Comparison of ENCODE assay signal across 32 cellular contexts in the genomic region with DNA sequence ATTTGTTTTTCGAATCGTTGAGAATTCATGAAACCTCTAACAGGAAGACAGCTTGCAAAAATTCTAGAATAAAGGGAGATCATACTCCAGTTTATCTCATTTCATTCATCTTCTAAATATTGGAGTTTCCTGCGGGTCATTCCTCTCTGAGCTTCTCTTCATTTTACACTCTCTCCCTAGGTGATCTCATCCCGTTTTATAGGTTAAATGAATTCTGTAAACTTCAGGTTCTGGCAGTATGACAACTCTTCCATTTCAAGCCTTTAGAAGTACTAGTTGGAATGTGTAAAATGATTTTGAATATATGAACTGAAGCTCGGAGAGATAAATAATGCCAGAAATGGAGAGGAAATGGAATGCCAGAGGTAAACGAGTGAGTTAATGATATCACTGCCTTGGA.
"Had no signal": no experiment of that assay in that cellular context is flagged by ENCODE, and none has a peak within 500 bp of the region (broad histone marks: within the 10 kb centered on the region; RNA-seq: fewer than 3 reads in every experiment).

No MANE protein-coding gene starts in this region.

- H3K27ac ChIP-seq: ascending aorta, brain microvascular endothelial cell, gastroesophageal sphincter, hepatocyte, parathyroid adenoma, psoas muscle, sigmoid colon, vagina, WERI-Rb-1 had no signal

- H3K4me3 ChIP-seq: ascending aorta, gastroesophageal sphincter, hepatocyte, psoas muscle, sigmoid colon, vagina had no signal

- DNase-seq: activated CD4-positive, alpha-beta memory T cell treated with anti-CD3 and anti-CD28 coated beads, Interleukin-2, amount 10 ng/mL, durations not matched to agents 7 days and 5 days; activated CD4-positive, alpha-beta T cell treated with anti-CD3 and anti-CD28 coated beads for 48 hours; activated CD8-positive, alpha-beta memory T cell treated with anti-CD3 and anti-CD28 coated beads, Interleukin-2, amount 50 U/mL, for 48 hours; activated gamma-delta T cell; activated naive CD4-positive, alpha-beta T cell treated with anti-CD3 and anti-CD28 coated beads, Interleukin-2, amount 10 ng/mL, durations not matched to agents 7 days and 5 days; activated naive CD8-positive, alpha-beta T cell treated with anti-CD3 and anti-CD28 coated beads, Interleukin-2, amount 10 ng/mL, durations not matched to agents 7 days and 5 days; activated T-cell treated with anti-CD3 and anti-CD28 coated beads, Interleukin-2, amount 50 U/mL, for 24 hours; brain microvascular endothelial cell; cortex of kidney; kidney; left colon; mammary epithelial cell; naive B cell; nucleus accumbens; psoas muscle; sigmoid colon; small intestine; stimulated activated CD4-positive, alpha-beta T cell treated with anti-CD3 and anti-CD28 coated beads, Interleukin-4, amount 100 ng/mL, for 24 hours; stimulated activated naive CD8-positive, alpha-beta T cell treated with anti-CD3 and anti-CD28 coated beads, Interleukin-15, amount 100 ng/mL, for 72 hours; substantia nigra; WERI-Rb-1 had no signal

- H3K27me3 ChIP-seq: ascending aorta, brain microvascular endothelial cell, gastroesophageal sphincter, hepatocyte, sigmoid colon, vagina had no signal

- H3K4me1 ChIP-seq: ascending aorta, gastroesophageal sphincter, parathyroid adenoma, psoas muscle, sigmoid colon, vagina had no signal

- H3K9me3 Mint-ChIP-seq: activated CD4-positive, alpha-beta memory T cell treated with anti-CD3 and anti-CD28 coated beads, Interleukin-2, amount 10 ng/mL, durations not matched to agents 7 days and 5 days; activated naive CD4-positive, alpha-beta T cell treated with anti-CD3 and anti-CD28 coated beads, Interleukin-2, amount 10 ng/mL, durations not matched to agents 7 days and 5 days; stimulated activated naive CD8-positive, alpha-beta T cell treated with anti-CD3 and anti-CD28 coated beads, Interleukin-15, amount 100 ng/mL, for 72 hours; type B pancreatic cell had no signal

- FAIRE-seq: endothelial cell of umbilical vein, kidney, small intestine, TTC549 had no signal

- H3K79me2 ChIP-seq: hepatocyte, parathyroid adenoma had no signal

- H3K27me3 Mint-ChIP-seq: activated CD4-positive, alpha-beta memory T cell treated with anti-CD3 and anti-CD28 coated beads, Interleukin-2, amount 10 ng/mL, durations not matched to agents 7 days and 5 days; activated naive CD4-positive, alpha-beta T cell treated with anti-CD3 and anti-CD28 coated beads, Interleukin-2, amount 10 ng/mL, durations not matched to agents 7 days and 5 days; activated naive CD8-positive, alpha-beta T cell treated with anti-CD3 and anti-CD28 coated beads, Interleukin-2, amount 10 ng/mL, durations not matched to agents 7 days and 5 days; activated T-cell treated with anti-CD3 and anti-CD28 coated beads, Interleukin-2, amount 50 U/mL, for 24 hours; type B pancreatic cell had no signal

- H3K36me3 Mint-ChIP-seq: activated naive CD4-positive, alpha-beta T cell treated with anti-CD3 and anti-CD28 coated beads, Interleukin-2, amount 10 ng/mL, durations not matched to agents 7 days and 5 days; activated naive CD8-positive, alpha-beta T cell treated with anti-CD3 and anti-CD28 coated beads, Interleukin-2, amount 10 ng/mL, durations not matched to agents 7 days and 5 days; naive B cell; stimulated activated effector memory CD8-positive, alpha-beta T cell treated with anti-CD3 and anti-CD28 coated beads, Interleukin-12 subunit alpha, Interleukin-12 subunit beta, amount 100 ng/mL, for 72 hours; type B pancreatic cell had no signal

- H3K27ac Mint-ChIP-seq: activated CD4-positive, alpha-beta memory T cell treated with anti-CD3 and anti-CD28 coated beads, Interleukin-2, amount 10 ng/mL, durations not matched to agents 7 days and 5 days; activated naive CD4-positive, alpha-beta T cell treated with anti-CD3 and anti-CD28 coated beads, Interleukin-2, amount 10 ng/mL, durations not matched to agents 7 days and 5 days; activated naive CD8-positive, alpha-beta T cell treated with anti-CD3 and anti-CD28 coated beads, Interleukin-2, amount 10 ng/mL, durations not matched to agents 7 days and 5 days; activated T-cell treated with anti-CD3 and anti-CD28 coated beads, Interleukin-2, amount 50 U/mL, for 24 hours; naive B cell; stimulated activated effector memory CD8-positive, alpha-beta T cell treated with anti-CD3 and anti-CD28 coated beads, Interleukin-12 subunit alpha, Interleukin-12 subunit beta, amount 100 ng/mL, for 72 hours; stimulated activated naive CD8-positive, alpha-beta T cell treated with anti-CD3 and anti-CD28 coated beads, Interleukin-15, amount 100 ng/mL, for 72 hours; type B pancreatic cell had no signal

- ATAC-seq: activated CD4-positive, CD25-positive, alpha-beta regulatory T cell treated with anti-CD3 and anti-CD28 coated beads, Interleukin-2, amount 50 U/mL, for 24 hours; gastroesophageal sphincter; left colon; psoas muscle; stimulated activated effector memory CD8-positive, alpha-beta T cell treated with anti-CD3 and anti-CD28 coated beads, Interleukin-12 subunit alpha, Interleukin-12 subunit beta, amount 100 ng/mL, for 72 hours; stimulated activated naive CD8-positive, alpha-beta T cell treated with anti-CD3 and anti-CD28 coated beads, Interleukin-15, amount 100 ng/mL, for 72 hours had no signal

- H3K4me3 Mint-ChIP-seq: activated CD4-positive, alpha-beta memory T cell treated with anti-CD3 and anti-CD28 coated beads, Interleukin-2, amount 10 ng/mL, durations not matched to agents 7 days and 5 days; activated naive CD4-positive, alpha-beta T cell treated with anti-CD3 and anti-CD28 coated beads, Interleukin-2, amount 10 ng/mL, durations not matched to agents 7 days and 5 days; activated naive CD8-positive, alpha-beta T cell treated with anti-CD3 and anti-CD28 coated beads, Interleukin-2, amount 10 ng/mL, durations not matched to agents 7 days and 5 days; activated T-cell treated with anti-CD3 and anti-CD28 coated beads, Interleukin-2, amount 50 U/mL, for 24 hours; naive B cell; neural crest cell; stimulated activated effector memory CD8-positive, alpha-beta T cell treated with anti-CD3 and anti-CD28 coated beads, Interleukin-12 subunit alpha, Interleukin-12 subunit beta, amount 100 ng/mL, for 72 hours; stimulated activated naive CD8-positive, alpha-beta T cell treated with anti-CD3 and anti-CD28 coated beads, Interleukin-15, amount 100 ng/mL, for 72 hours; type B pancreatic cell had no signal

- H3K4me2 ChIP-seq: hepatocyte had no signal

- H3K9me3 ChIP-seq: vagina had no signal

- H2AFZ ChIP-seq: hepatocyte, parathyroid adenoma had no signal

- H3K36me3 ChIP-seq: ascending aorta, brain microvascular endothelial cell, gastroesophageal sphincter, sigmoid colon, vagina, WERI-Rb-1 had no signal

- H3K4me1 Mint-ChIP-seq: activated CD4-positive, alpha-beta memory T cell treated with anti-CD3 and anti-CD28 coated beads, Interleukin-2, amount 10 ng/mL, durations not matched to agents 7 days and 5 days; activated naive CD4-positive, alpha-beta T cell treated with anti-CD3 and anti-CD28 coated beads, Interleukin-2, amount 10 ng/mL, durations not matched to agents 7 days and 5 days; activated naive CD8-positive, alpha-beta T cell treated with anti-CD3 and anti-CD28 coated beads, Interleukin-2, amount 10 ng/mL, durations not matched to agents 7 days and 5 days; naive B cell; neural crest cell; stimulated activated effector memory CD8-positive, alpha-beta T cell treated with anti-CD3 and anti-CD28 coated beads, Interleukin-12 subunit alpha, Interleukin-12 subunit beta, amount 100 ng/mL, for 72 hours; stimulated activated naive CD8-positive, alpha-beta T cell treated with anti-CD3 and anti-CD28 coated beads, Interleukin-15, amount 100 ng/mL, for 72 hours had no signal

- H3K9ac ChIP-seq: parathyroid adenoma had no signal
